ENCODE assay signal across 16 cellular contexts in genomic region chr1:228315484-228315944, GRCh38.
"Had no signal": no experiment of that assay in that cellular context is flagged by ENCODE, and none has a peak within 500 bp of the region (broad histone marks: within the 10 kb centered on the region; RNA-seq: fewer than 3 reads in every experiment).

No MANE protein-coding gene starts in this region.

- H3K4me3 ChIP-seq: colonic mucosa, prostate gland, right lobe of liver, SJSA1 had no signal

- H3K27me3 ChIP-seq: colonic mucosa, neutrophil, right lobe of liver, SJSA1 had no signal

- DNase-seq: amniotic stem cell; central memory CD4-positive, alpha-beta T cell; colonic mucosa; effector CD4-positive, alpha-beta T cell; foreskin fibroblast; immature natural killer cell; naive B cell; SW 1271 had no signal

- H3K27ac Mint-ChIP-seq: activated naive CD4-positive, alpha-beta T cell treated with anti-CD3 and anti-CD28 coated beads, Interleukin-2, amount 50 U/mL, for 24 hours; activated T-helper 1 cell treated with anti-CD3 and anti-CD28 coated beads, Interleukin-12 subunit alpha, Interleukin-12 subunit beta, Interleukin-2, Interleukin-4 antibody, amounts not matched to agents 30 ng/mL and 10 ng/mL and 1 ng/mL, durations not matched to agents 14 hours and 24 hours and 36 hours; immature natural killer cell; stimulated activated effector memory CD8-positive, alpha-beta T cell treated with anti-CD3 and anti-CD28 coated beads, Interleukin-12 subunit alpha, Interleukin-12 subunit beta, amount 100 ng/mL, for 72 hours; T-helper 2 cell treated with Interferon-gamma antibody and Interleukin-4, amounts not matched to agents 5 μg/mL and 100 μg/mL, for 36 hours had no signal

- H3K4me1 Mint-ChIP-seq: activated naive CD4-positive, alpha-beta T cell treated with anti-CD3 and anti-CD28 coated beads, Interleukin-2, amount 50 U/mL, for 24 hours; immature natural killer cell; naive B cell; stimulated activated effector memory CD8-positive, alpha-beta T cell treated with anti-CD3 and anti-CD28 coated beads, Interleukin-12 subunit alpha, Interleukin-12 subunit beta, amount 100 ng/mL, for 72 hours had no signal

- H3K9me3 ChIP-seq: colonic mucosa, prostate gland, right lobe of liver had no signal

- H3K4me3 Mint-ChIP-seq: activated naive CD4-positive, alpha-beta T cell treated with anti-CD3 and anti-CD28 coated beads, Interleukin-2, amount 50 U/mL, for 24 hours; activated T-helper 1 cell treated with anti-CD3 and anti-CD28 coated beads, Interleukin-12 subunit alpha, Interleukin-12 subunit beta, Interleukin-2, Interleukin-4 antibody, amounts not matched to agents 30 ng/mL and 10 ng/mL and 1 ng/mL, durations not matched to agents 14 hours and 24 hours and 36 hours; immature natural killer cell; naive B cell; stimulated activated effector memory CD8-positive, alpha-beta T cell treated with anti-CD3 and anti-CD28 coated beads, Interleukin-12 subunit alpha, Interleukin-12 subunit beta, amount 100 ng/mL, for 72 hours; T-helper 2 cell treated with Interferon-gamma antibody and Interleukin-4, amounts not matched to agents 5 μg/mL and 100 μg/mL, for 36 hours had no signal

- H3K36me3 Mint-ChIP-seq: stimulated activated effector memory CD8-positive, alpha-beta T cell treated with anti-CD3 and anti-CD28 coated beads, Interleukin-12 subunit alpha, Interleukin-12 subunit beta, amount 100 ng/mL, for 72 hours had no signal

- H3K27me3 Mint-ChIP-seq: activated naive CD4-positive, alpha-beta T cell treated with anti-CD3 and anti-CD28 coated beads, Interleukin-2, amount 50 U/mL, for 24 hours; naive B cell had no signal

- H3K4me1 ChIP-seq: colonic mucosa, prostate gland, right lobe of liver, SJSA1 had no signal

- H3K36me3 ChIP-seq: colonic mucosa, neutrophil, right lobe of liver, SJSA1 had no signal

- H3K27ac ChIP-seq: colonic mucosa, neutrophil, prostate gland, right lobe of liver, SJSA1 had no signal

- ATAC-seq: right lobe of liver; stimulated activated effector memory CD8-positive, alpha-beta T cell treated with anti-CD3 and anti-CD28 coated beads, Interleukin-12 subunit alpha, Interleukin-12 subunit beta, amount 100 ng/mL, for 72 hours had no signal

- H3K9me3 Mint-ChIP-seq: activated naive CD4-positive, alpha-beta T cell treated with anti-CD3 and anti-CD28 coated beads, Interleukin-2, amount 50 U/mL, for 24 hours; stimulated activated effector memory CD8-positive, alpha-beta T cell treated with anti-CD3 and anti-CD28 coated beads, Interleukin-12 subunit alpha, Interleukin-12 subunit beta, amount 100 ng/mL, for 72 hours had no signal
